Comparison of ENCODE assay signal across 17 cellular contexts in genomic region chr14:22846811-22847307, GRCh38. TPM values are rescaled to one million over a fixed set of nuclear protein-coding genes. Genes with fewer than 3 reads are reported as not detected.
DNase-seq lines count a peak whose midpoint lies in the region; ATAC-seq and TF ChIP-seq lines count a peak whose summit lies in the region.
"Had no signal": no experiment of that assay in that cellular context is flagged by ENCODE, and none has a peak within 500 bp of the region (broad histone marks: within the 10 kb centered on the region; RNA-seq: fewer than 3 reads in every experiment).

No MANE protein-coding gene starts in this region.

- no peak for TF ChIP-seq POLR2A in esophagus muscularis mucosa (IDR thresholded peaks at IDR 0.05; ENCODE audit: low read depth)
- TF ChIP-seq POLR2A in uterus (IDR thresholded peaks at IDR 0.05) = no peak

- H3K27ac Mint-ChIP-seq in neural progenitor cell (no peak overlapping the region), natural killer cell (no peak overlapping the region)
- H3K27ac Mint-ChIP-seq: activated CD4-positive, alpha-beta memory T cell treated with anti-CD3 and anti-CD28 coated beads, Interleukin-2, amount 10 ng/mL, durations not matched to agents 7 days and 5 days; activated naive CD8-positive, alpha-beta T cell had no signal

- H3K4me1 Mint-ChIP-seq in neural progenitor cell (peaks cover 17% of the 10 kb centered on the region), natural killer cell (peaks cover 0 to 4% of the 10 kb centered on the region in 2 donors)

- DNase-seq in SK-N-SH (peak; percentile 20), esophagus muscularis mucosa (ENCODE audit: extremely low spot score) (no peak), posterior vena cava (ENCODE audit: low spot score) (peak; percentile 69), uterus (no peak), neural progenitor cell (ENCODE audit: low spot score) (no peak), NCI-H2107 (lab: John Stamatoyannopoulos, UW) (no peak), natural killer cell (no peak)
- DNase-seq: activated CD4-positive, alpha-beta memory T cell treated with anti-CD3 and anti-CD28 coated beads, Interleukin-2, amount 10 ng/mL, durations not matched to agents 7 days and 5 days; DMS79 treated with DMSO at 0.1 percent for 48 hours; effector CD8-positive, alpha-beta T cell; Kasumi-1; NCI-H2029 treated with DMSO at 0.1 percent for 48 hours; stimulated activated CD8-positive, alpha-beta memory T cell treated with anti-CD3 and anti-CD28 coated beads, Interleukin-4, amount 100 ng/mL, for 48 hours; T-helper 9 cell had no signal

- no peaks in the 10 kb centered on the region for H3K27me3 ChIP-seq in SK-N-SH (ENCODE audit: insufficient read depth)
- H3K27me3 ChIP-seq in esophagus muscularis mucosa = no peaks in the 10 kb centered on the region
- H3K27me3 ChIP-seq in uterus = no peaks in the 10 kb centered on the region
- H3K27me3 ChIP-seq in neural progenitor cell = no peaks in the 10 kb centered on the region

- H3K4me3 Mint-ChIP-seq in neural progenitor cell = no peak overlapping the region
- no peak overlapping the region for H3K4me3 Mint-ChIP-seq in natural killer cell
- H3K4me3 Mint-ChIP-seq: activated CD4-positive, alpha-beta memory T cell treated with anti-CD3 and anti-CD28 coated beads, Interleukin-2, amount 10 ng/mL, durations not matched to agents 7 days and 5 days; activated naive CD8-positive, alpha-beta T cell had no signal

- H4K20me1 ChIP-seq in SK-N-SH (ENCODE audit: insufficient read depth) (no peaks in the 10 kb centered on the region), neural progenitor cell (ENCODE audit: low read depth) (no peaks in the 10 kb centered on the region)

- POLR2A ChIA-PET in SK-N-SH (lab: Yijun Ruan, JAX) = interaction anchor here (1.3 kb wide), 1 partner anchor 11 kb away, joined by 3 read pairs; no protein-coding TSS in a partner anchor

- H2AFZ ChIP-seq in SK-N-SH (ENCODE audit: low read depth) = no peak overlapping the region
- no peak overlapping the region for H2AFZ ChIP-seq in neural progenitor cell (replicated peaks)

- H3K4me3 ChIP-seq in SK-N-SH (ENCODE audit: low read depth in 2 of 2, low read length in 1 of 2) (no peak overlapping the region), esophagus muscularis mucosa (no peak overlapping the region), uterus (no peak overlapping the region), neural progenitor cell (no peak overlapping the region)

- H3K79me2 ChIP-seq in SK-N-SH (ENCODE audit: insufficient read depth) = no peaks in the 10 kb centered on the region; the same call in 1 of the 2 replicates
- no peaks in the 10 kb centered on the region for H3K79me2 ChIP-seq in neural progenitor cell (ENCODE audit: low read depth)

- H3K36me3 ChIP-seq in SK-N-SH (replicated peaks in 1 of 2; ENCODE audit: control insufficient read depth in 1 of 2, insufficient read depth in 2 of 2, low read length in 1 of 2) (peaks cover 0 to 9% of the 10 kb centered on the region in 2 experiments), esophagus muscularis mucosa (peaks cover 46 to 53% (median 51%) of the 10 kb centered on the region in 4 donors), uterus (no peaks in the 10 kb centered on the region), neural progenitor cell (no peaks in the 10 kb centered on the region)

- TF ChIP-seq EP300 in SK-N-SH (IDR thresholded peaks at IDR 0.05; ENCODE audit: borderline replicate concordance in 1 of 2, low read depth in 1 of 2, low read length in 1 of 2) (no peak), esophagus muscularis mucosa (IDR thresholded peaks at IDR 0.05) (no peak)

- CTCF ChIA-PET in SK-N-SH (lab: Yijun Ruan, JAX) = interaction anchor here (1.5 to 18.5 kb wide), 4 partner anchors 10 to 290 kb away, joined by 3 to 472 read pairs (median 22); partner anchors contain the start of genes MMP14, MRPL52 and SLC7A7

- WGBS in SK-N-SH (ENCODE audit: low lambda C conversion rate) = 80% methylated on average over 5 of the region's 11 CpGs
- WGBS in esophagus muscularis mucosa = 75% methylated on average over 11 of the region's 11 CpGs

- H3K9ac ChIP-seq in SK-N-SH = no peak overlapping the region
- no peak overlapping the region for H3K9ac ChIP-seq in neural progenitor cell

- H3K27me3 Mint-ChIP-seq in neural progenitor cell (ENCODE audit: insufficient read depth, low read depth) (peaks cover 2% of the 10 kb centered on the region), natural killer cell (ENCODE audit: low read depth in 2 of 2) (peaks cover 11 to 32% of the 10 kb centered on the region in 2 donors)

- intact Hi-C loops in esophagus muscularis mucosa (cut with DNase I) = no loop called here
- intact Hi-C loops in posterior vena cava (cut with DNase I) = loop anchor here in 1 of 2 donors (10.0 kb wide), 1 partner anchor 282 kb away; no protein-coding TSS in a partner anchor
- intact Hi-C loops in uterus (cut with DNase I; ENCODE audit: low total_unique reads) = no loop called here
- intact Hi-C loops in natural killer cell (cut with micrococcal nuclease) = no loop called here

- H3F3A ChIP-seq in SK-N-SH (replicated peaks; ENCODE audit: insufficient read depth) (peaks cover 18% of the 10 kb centered on the region), neural progenitor cell (ENCODE audit: low read depth) (peaks cover 3% of the 10 kb centered on the region)

- H3K9me3 Mint-ChIP-seq in neural progenitor cell (no peaks in the 10 kb centered on the region), natural killer cell (no peaks in the 10 kb centered on the region)
- H3K9me3 Mint-ChIP-seq: activated CD4-positive, alpha-beta memory T cell treated with anti-CD3 and anti-CD28 coated beads, Interleukin-2, amount 10 ng/mL, durations not matched to agents 7 days and 5 days had no signal

- no peaks in the 10 kb centered on the region for H3K9me2 ChIP-seq in SK-N-SH

- no peak for ATAC-seq in SK-N-SH treated with all-trans-retinoic acid at 6 μM for 48 hours
- ATAC-seq in natural killer cell = no peak

- TF ChIP-seq RAD21 in SK-N-SH (IDR thresholded peaks at IDR 0.05; ENCODE audit: low read length) = no peak

- no peaks in the 10 kb centered on the region for H3K9me3 ChIP-seq in SK-N-SH
- no peaks in the 10 kb centered on the region for H3K9me3 ChIP-seq in esophagus muscularis mucosa
- no peaks in the 10 kb centered on the region for H3K9me3 ChIP-seq in uterus
- H3K9me3 ChIP-seq in neural progenitor cell (ENCODE audit: low read depth) = no peaks in the 10 kb centered on the region

- H3K27ac ChIP-seq in SK-N-SH (ENCODE audit: low read depth in 2 of 2, low read length in 1 of 2) = peak overlapping the region in 1 of 2 experiments; percentile 28; a peak in 1 of 4 replicates
- H3K27ac ChIP-seq in esophagus muscularis mucosa (replicated peaks in 1 of 4) = peak overlapping the region; percentile 84 to 93 (median 88)
- H3K27ac ChIP-seq in uterus = peak overlapping the region; percentile 96 to 100
- H3K27ac ChIP-seq in neural progenitor cell = no peak overlapping the region
- H3K27ac ChIP-seq: 22Rv1 had no signal

- no peak overlapping the region for H3K4me2 ChIP-seq in SK-N-SH
- no peak overlapping the region for H3K4me2 ChIP-seq in neural progenitor cell

- no peaks in the 10 kb centered on the region for H3K36me3 Mint-ChIP-seq in neural progenitor cell
- H3K36me3 Mint-ChIP-seq in natural killer cell = no peaks in the 10 kb centered on the region
- H3K36me3 Mint-ChIP-seq: activated naive CD8-positive, alpha-beta T cell had no signal

- no peak for TF ChIP-seq CTCF in SK-N-SH (IDR thresholded peaks at IDR 0.05)
- no peak for TF ChIP-seq CTCF in esophagus muscularis mucosa (IDR thresholded peaks at IDR 0.05)
- TF ChIP-seq CTCF in uterus (IDR thresholded peaks at IDR 0.05) = no peak
- no peak for TF ChIP-seq CTCF in neural progenitor cell (IDR thresholded peaks at IDR 0.05)
- TF ChIP-seq CTCF in natural killer cell (IDR thresholded peaks at IDR 0.05) = no peak

- H3K4me1 ChIP-seq in SK-N-SH (ENCODE audit: control insufficient read depth in 1 of 2, insufficient read depth in 2 of 2, low read depth in 1 of 2, low read length in 1 of 2) (peaks cover 26 to 36% of the 10 kb centered on the region in 2 experiments), esophagus muscularis mucosa (peaks cover 58 to 95% (median 90%) of the 10 kb centered on the region in 4 donors), uterus (peaks cover 36 to 70% of the 10 kb centered on the region in 2 donors), neural progenitor cell (peaks cover 15% of the 10 kb centered on the region)

RNA-seq across cellular contexts. Expression of gene MMP14, which starts 10.5 kb away (rescaled TPM):
- 139 and 142 TPM in 2 replicates for polyA plus RNA-seq in SK-N-SH (2012; rRNA removed)
- polyA plus RNA-seq in SK-N-SH (2012; cell fraction: cytosol; rRNA removed) = 63.7 and 87.9 TPM in 2 replicates
- 217 and 306 TPM in 2 replicates for polyA plus RNA-seq in SK-N-SH (2012; cell fraction: nucleus; rRNA removed)
- total RNA-seq in esophagus muscularis mucosa (100 to 1,000 TPM in 3 of 4 donors, 10 to 100 TPM in 1; 83.9 to 149 (median 123) TPM), posterior vena cava (100 to 1,000 TPM; 229 to 234 TPM), uterus (100 to 1,000 TPM in 3 of 4 donors, 10 to 100 TPM in 1; 66.6 to 233 (median 172) TPM), neural progenitor cell (ENCODE audit: low replicate concordance) (15.1 and 25.2 TPM in 2 replicates), natural killer cell (1 to 10 TPM; 1.2 to 1.7 (median 1.4) TPM)

RNA-seq across cellular contexts. Expression of gene MRPL52, which starts 17.2 kb away (rescaled TPM):
- 80.8 and 116 TPM in 2 replicates for polyA plus RNA-seq in SK-N-SH (2012; rRNA removed)
- polyA plus RNA-seq in SK-N-SH (2012; cell fraction: cytosol; rRNA removed) = 80.2 and 80.7 TPM in 2 replicates
- 58.5 and 71.9 TPM in 2 replicates for polyA plus RNA-seq in SK-N-SH (2012; cell fraction: nucleus; rRNA removed)
- total RNA-seq in esophagus muscularis mucosa (10 to 100 TPM; 27.0 to 64.5 (median 37.2) TPM), posterior vena cava (10 to 100 TPM; 58.5 to 58.9 TPM), uterus (100 to 1,000 TPM in 1 of 4 donors, 10 to 100 TPM in 3; 14.3 to 255 (median 35.3) TPM), neural progenitor cell (ENCODE audit: low replicate concordance) (28.1 and 71.5 TPM in 2 replicates), natural killer cell (10 to 100 TPM; 40.5 to 42.0 (median 41.6) TPM)

RNA-seq across cellular contexts. Expression of gene LRP10, which starts 24.7 kb away (rescaled TPM):
- 87.8 and 117 TPM in 2 replicates for polyA plus RNA-seq in SK-N-SH (2012; rRNA removed)
- 37.3 and 79.1 TPM in 2 replicates for polyA plus RNA-seq in SK-N-SH (2012; cell fraction: cytosol; rRNA removed)
- 78.8 and 101 TPM in 2 replicates for polyA plus RNA-seq in SK-N-SH (2012; cell fraction: nucleus; rRNA removed)
- 100 to 1,000 TPM; 111 to 279 (median 197) TPM for total RNA-seq in esophagus muscularis mucosa
- total RNA-seq in posterior vena cava = 100 to 1,000 TPM; 129 to 139 TPM
- 100 to 1,000 TPM in 1 of 4 donors, 10 to 100 TPM in 3; 27.4 to 140 (median 37.5) TPM for total RNA-seq in uterus
- total RNA-seq in neural progenitor cell (ENCODE audit: low replicate concordance) = 0.92 and 4.2 TPM in 2 replicates
- total RNA-seq in natural killer cell = 100 to 1,000 TPM in 2 of 3 donors, 10 to 100 TPM in 1; 97.8 to 118 (median 102) TPM

RNA-seq across cellular contexts. Expression of gene SLC7A7, which starts 31.6 kb away (rescaled TPM):
- 0.19 and 0.30 TPM in 2 replicates for polyA plus RNA-seq in SK-N-SH (2012; rRNA removed)
- 0.08 and 0.30 TPM in 2 replicates for polyA plus RNA-seq in SK-N-SH (2012; cell fraction: cytosol; rRNA removed)
- polyA plus RNA-seq in SK-N-SH (2012; cell fraction: nucleus; rRNA removed) = 0.48 and 1.1 TPM in 2 replicates
- total RNA-seq in esophagus muscularis mucosa = 10 to 100 TPM in 3 of 4 donors, 1 to 10 TPM in 1; 9.6 to 22.9 (median 15.3) TPM
- total RNA-seq in posterior vena cava = 10 to 100 TPM; 11.4 to 17.5 TPM
- 10 to 100 TPM in 1 of 4 donors, 1 to 10 TPM in 3; 2.8 to 15.6 (median 6.8) TPM for total RNA-seq in uterus
- total RNA-seq in neural progenitor cell (ENCODE audit: low replicate concordance) = 2.8 and 5.6 TPM in 2 replicates
- 10 to 100 TPM in 1 of 3 donors, 1 to 10 TPM in 2; 4.3 to 16.8 (median 9.6) TPM for total RNA-seq in natural killer cell

RNA-seq across cellular contexts. Expression of gene REM2, which starts 36.2 kb away (rescaled TPM):
- polyA plus RNA-seq in SK-N-SH (2012; rRNA removed) = 0.26 and 0.36 TPM in 2 replicates
- polyA plus RNA-seq in SK-N-SH (2012; cell fraction: cytosol; rRNA removed) = 0.12 and 0.17 TPM in 2 replicates
- polyA plus RNA-seq in SK-N-SH (2012; cell fraction: nucleus; rRNA removed) = 1.2 TPM in 2 replicates
- under 1 TPM; 0.26 to 0.66 (median 0.38) TPM for total RNA-seq in esophagus muscularis mucosa
- under 1 TPM; 0.23 to 0.43 TPM for total RNA-seq in posterior vena cava
- 1 to 10 TPM in 1 of 4 donors, under 1 TPM in 1, not detected in 2; 0.83 to 1.6 TPM for total RNA-seq in uterus
- 1.7 and 3.3 TPM in 2 replicates for total RNA-seq in neural progenitor cell (ENCODE audit: low replicate concordance)
- 1 to 10 TPM; 4.0 to 8.1 (median 7.9) TPM for total RNA-seq in natural killer cell

Comparison
In these comparisons a context has a peak if more than half of its experiments do, and no peak if none do; other contexts are left out.
1. DNase-seq: peak in SK-N-SH (single experiment) and posterior vena cava (single experiment); none in esophagus muscularis mucosa (single experiment), uterus (0 of 2), neural progenitor cell (single experiment), NCI-H2107 (single experiment) and natural killer cell (single experiment).